Comparison of ENCODE assay signal across 8 cellular contexts in genomic region chr12:89280833-89281533, GRCh38.
DNase-seq lines count a peak whose midpoint lies in the region; ATAC-seq, FAIRE-seq and TF ChIP-seq lines count a peak whose summit lies in the region.

No MANE protein-coding gene starts in this region.

- H3K4me3 ChIP-seq in astrocyte (ENCODE audit: insufficient read depth, low read depth, low read length), result no peak overlapping the region
- no peak overlapping the region for H3K4me3 ChIP-seq in Caco-2 (ENCODE audit: low read depth, low read length)
- no peak overlapping the region for H3K4me3 ChIP-seq in brain microvascular endothelial cell (ENCODE audit: low read depth, low read length)

- H3K4me3 Mint-ChIP-seq in astrocyte (ENCODE audit: unreplicated experiment) (no peak overlapping the region), Caco-2 (ENCODE audit: unreplicated experiment) (no peak overlapping the region)
- H3K4me3 Mint-ChIP-seq in naive thymus-derived CD8-positive, alpha-beta T cell, result peak overlapping the region in 8 of 10 donors; percentile 0 to 66 (median 60)

- TF ChIP-seq CTCF in astrocyte (IDR thresholded peaks at IDR 0.05; ENCODE audit: insufficient read depth, low read depth, low read length), result no peak
- TF ChIP-seq CTCF in Caco-2 (IDR thresholded peaks at IDR 0.05; ENCODE audit: insufficient read depth in 1 of 2, low read depth in 1 of 2, low read length in 1 of 2, severe bottlenecking in 1 of 2, unreplicated experiment in 1 of 2), result no peak
- no peak for TF ChIP-seq CTCF in brain microvascular endothelial cell (IDR thresholded peaks at IDR 0.05; ENCODE audit: low read depth, low read length, missing control alignments)

- H3K27ac ChIP-seq in astrocyte (ENCODE audit: low read depth, low read length), result no peak overlapping the region
- no peak overlapping the region for H3K27ac ChIP-seq in brain microvascular endothelial cell

- in situ Hi-C loops in brain microvascular endothelial cell (cut with HindIII; ENCODE audit: low pct_ligation_motif_present, low sequenced_read_pairs), result no loop called here

- POLR2A ChIA-PET in naive thymus-derived CD8-positive, alpha-beta T cell (lab: Charles Lee), result no interaction called here
- POLR2A ChIA-PET in Caco-2 (lab: Charles Lee), result no interaction called here

- DNase-seq in DMS53 (lab: John Stamatoyannopoulos, UW) (peak; percentile 46), astrocyte (ENCODE audit: low read depth) (no peak), Caco-2 (no peak), brain microvascular endothelial cell (no peak), dedifferentiated amniotic fluid mesenchymal stem cell (ENCODE audit: extremely low spot score) (no peak)
- peak in 4 of 10 donors; percentile 5 to 76 (median 38) for DNase-seq in naive thymus-derived CD8-positive, alpha-beta T cell

- H3K36me3 ChIP-seq in astrocyte (ENCODE audit: insufficient read depth, low read length) (no peaks in the 10 kb centered on the region), Caco-2 (ENCODE audit: control insufficient read depth, insufficient read depth, low read length) (no peaks in the 10 kb centered on the region), brain microvascular endothelial cell (replicated peaks) (no peaks in the 10 kb centered on the region)

- CTCF ChIA-PET in Caco-2 (lab: Charles Lee), result no interaction called here

- peak overlapping the region; percentile 76 for H2AFZ ChIP-seq in astrocyte (ENCODE audit: low read depth, low read length)

- H4K20me1 ChIP-seq in astrocyte (ENCODE audit: insufficient read depth, low read length), result no peaks in the 10 kb centered on the region

- H3K4me2 ChIP-seq in astrocyte (ENCODE audit: low read length), result no peak overlapping the region

- H3K79me2 ChIP-seq in astrocyte (ENCODE audit: insufficient read depth, low read length), result no peaks in the 10 kb centered on the region

- H3K4me1 Mint-ChIP-seq in astrocyte (ENCODE audit: low read depth, unreplicated experiment), result peaks cover 7% of the 10 kb centered on the region
- H3K4me1 Mint-ChIP-seq in naive thymus-derived CD8-positive, alpha-beta T cell, result peaks cover 0 to 42% (median 28%) of the 10 kb centered on the region in 4 donors
- H3K4me1 Mint-ChIP-seq in Caco-2 (ENCODE audit: low read depth, unreplicated experiment), result no peaks in the 10 kb centered on the region

- ATAC-seq in HG03159 (IDR thresholded peaks at IDR 0.05; ENCODE audit: unreplicated experiment) (peak; percentile 54), HG03439 (IDR thresholded peaks at IDR 0.05; ENCODE audit: unreplicated experiment) (no peak)
- peak; percentile 67 to 81 for ATAC-seq in naive thymus-derived CD8-positive, alpha-beta T cell

- H3K27me3 ChIP-seq in astrocyte (ENCODE audit: insufficient read depth, low read length), result no peaks in the 10 kb centered on the region
- no peaks in the 10 kb centered on the region for H3K27me3 ChIP-seq in Caco-2 (replicated peaks; ENCODE audit: control insufficient read depth, insufficient read depth, low read length)
- no peaks in the 10 kb centered on the region for H3K27me3 ChIP-seq in brain microvascular endothelial cell (replicated peaks)

- H3K4me1 ChIP-seq in astrocyte (ENCODE audit: insufficient read depth, low read length), result no peaks in the 10 kb centered on the region
- no peaks in the 10 kb centered on the region for H3K4me1 ChIP-seq in Caco-2

- no peak for FAIRE-seq in astrocyte (lab: Jason Lieb, UNC)

- H3K36me3 Mint-ChIP-seq in astrocyte (ENCODE audit: low read depth, unreplicated experiment) (no peaks in the 10 kb centered on the region), Caco-2 (ENCODE audit: insufficient read depth, unreplicated experiment) (no peaks in the 10 kb centered on the region)
- H3K36me3 Mint-ChIP-seq in naive thymus-derived CD8-positive, alpha-beta T cell, result no peaks in the 10 kb centered on the region

- H3K27ac Mint-ChIP-seq in astrocyte (ENCODE audit: unreplicated experiment) (no peak overlapping the region), Caco-2 (ENCODE audit: unreplicated experiment) (no peak overlapping the region)
- peak overlapping the region in 6 of 10 donors; percentile 6 to 74 (median 44) for H3K27ac Mint-ChIP-seq in naive thymus-derived CD8-positive, alpha-beta T cell

- H3K9ac ChIP-seq in astrocyte (ENCODE audit: low read length), result no peak overlapping the region

- H3K27me3 Mint-ChIP-seq in astrocyte (ENCODE audit: low read depth, unreplicated experiment) (no peaks in the 10 kb centered on the region), Caco-2 (ENCODE audit: insufficient read depth, unreplicated experiment) (no peaks in the 10 kb centered on the region)
- H3K27me3 Mint-ChIP-seq in naive thymus-derived CD8-positive, alpha-beta T cell, result no peaks in the 10 kb centered on the region

- intact Hi-C loops in Caco-2 (cut with micrococcal nuclease; ENCODE audit: unreplicated experiment), result no loop called here

- no TSS peak for BruUV-seq in Caco-2 (replicated peaks; lab: Mats Ljungman, UMichigan)

- H3K9me3 ChIP-seq in astrocyte (ENCODE audit: insufficient read depth, low read depth, low read length) (no peaks in the 10 kb centered on the region), Caco-2 (no peaks in the 10 kb centered on the region)

- H3K9me3 Mint-ChIP-seq in astrocyte (ENCODE audit: unreplicated experiment) (no peaks in the 10 kb centered on the region), Caco-2 (ENCODE audit: unreplicated experiment) (no peaks in the 10 kb centered on the region)
- H3K9me3 Mint-ChIP-seq in naive thymus-derived CD8-positive, alpha-beta T cell, result peaks cover 0 to 4% (median 0%) of the 10 kb centered on the region in 9 donors

Comparison
In these comparisons a context has a peak if more than half of its experiments do, and no peak if none do; other contexts are left out.
1. H3K27ac Mint-ChIP-seq: peak in naive thymus-derived CD8-positive, alpha-beta T cell (6 of 10); none in astrocyte (single experiment) and Caco-2 (single experiment).
2. H3K4me3 Mint-ChIP-seq: peak in naive thymus-derived CD8-positive, alpha-beta T cell (8 of 10); none in astrocyte (single experiment) and Caco-2 (single experiment).